ENCODE assay signal across 7 cellular contexts in genomic region chr7:65879292-65880153, GRCh38. TPM values are rescaled to one million over a fixed set of nuclear protein-coding genes. Genes with fewer than 3 reads are reported as not detected.
DNase-seq lines count a peak whose midpoint lies in the region; ATAC-seq, FAIRE-seq and TF ChIP-seq lines count a peak whose summit lies in the region.
"Not testable (repeated sequence)": the region's sequence is repeated elsewhere in the genome, so short reads cannot be mapped to it uniquely, and the experiment has no call there.

No MANE protein-coding gene starts in this region.

- H3K23me2 ChIP-seq in H9 (ENCODE audit: insufficient read length, low read depth, low read length, poor library complexity, severe bottlenecking), result not testable (repeated sequence)

- not testable (repeated sequence) for DNase-seq in GM19239 (ENCODE audit: insufficient read length, low spot score); H9; WTC11 (ENCODE audit: low spot score); colonic mucosa

- H3T11ph ChIP-seq in H9 (ENCODE audit: low read length), result not testable (repeated sequence)

- H3K14ac ChIP-seq in H9 (ENCODE audit: insufficient read depth, low read length), result not testable (repeated sequence)

- not testable (repeated sequence) for H2AFZ ChIP-seq in H9 (ENCODE audit: low read length)

- H3K27ac ChIP-seq in DOHH2 (ENCODE audit: low read depth, low read length), result peak overlapping the region; percentile 21
- not testable (repeated sequence) for H3K27ac ChIP-seq in H9 (ENCODE audit: insufficient read length, low read depth, low read length)
- H3K27ac ChIP-seq in colonic mucosa, result peak overlapping the region; percentile 18
- H3K27ac ChIP-seq in mucosa of rectum (ENCODE audit: low read depth in 2 of 2, low read length in 2 of 2), result peak overlapping the region; percentile 48 to 61

- peaks cover 3 to 13% (median 7%) of the 10 kb centered on the region in 3 experiments; a peak in 5 of 7 replicates for H3K36me3 Mint-ChIP-seq in H9 (ENCODE audit: insufficient read depth in 1 of 3, low read depth in 3 of 3)
- H3K36me3 Mint-ChIP-seq in WTC11, result not testable (repeated sequence)

- not testable (repeated sequence) for H3K27me3 Mint-ChIP-seq in H9 (ENCODE audit: low read depth); WTC11 (ENCODE audit: low read depth)

- H4K20me1 ChIP-seq in DOHH2 (ENCODE audit: control insufficient read depth, insufficient read depth, low read depth, low read length); H9 (ENCODE audit: control insufficient read depth, insufficient read depth, insufficient read length): not testable (repeated sequence)

- H3K9ac ChIP-seq in H9 (ENCODE audit: extremely low read depth, insufficient read length, low read length); colonic mucosa (ENCODE audit: low read depth in 2 of 2, low read length in 2 of 2); mucosa of rectum (ENCODE audit: low read depth in 1 of 2, low read length in 2 of 2): not testable (repeated sequence)

- H3K9me3 ChIP-seq in DOHH2 (ENCODE audit: control insufficient read depth, insufficient read depth, low read length); H9 (ENCODE audit: control insufficient read depth, low read depth, low read length); colonic mucosa; mucosa of rectum (ENCODE audit: control insufficient read depth in 2 of 2, low read length in 2 of 2): not testable (repeated sequence)

- H3K4me1 Mint-ChIP-seq in H9, result peaks cover 8 to 10% of the 10 kb centered on the region in 2 experiments; a peak in 3 of 4 replicates
- not testable (repeated sequence) for H3K4me1 Mint-ChIP-seq in WTC11

- not testable (repeated sequence) for H2BK5ac ChIP-seq in H9 (ENCODE audit: insufficient read length, low read length)

- H3K27me3 ChIP-seq in DOHH2 (ENCODE audit: control insufficient read depth, low read length); H9 (ENCODE audit: insufficient read depth, low read length); colonic mucosa; mucosa of rectum (ENCODE audit: control insufficient read depth in 2 of 2, insufficient read depth in 2 of 2, low read length in 2 of 2): not testable (repeated sequence)

- not testable (repeated sequence) for H3F3A ChIP-seq in DOHH2 (ENCODE audit: control insufficient read depth, insufficient read depth)

- intact Hi-C loops in colonic mucosa (cut with DNase I), result not testable (repeated sequence)

- peak; percentile 21 for FAIRE-seq in GM19239 (lab: Jason Lieb, UNC)

- H3K18ac ChIP-seq in H9 (ENCODE audit: insufficient read length, low read depth, low read length), result not testable (repeated sequence)

- 0 out of 5 replicates have a peak overlapping the region, but pooled peaks of 1 of the 2 experiments have one; percentile 29 for H3K4me3 Mint-ChIP-seq in H9
- not testable (repeated sequence) for H3K4me3 Mint-ChIP-seq in WTC11

- H4K5ac ChIP-seq in H9 (ENCODE audit: insufficient read length, low read depth, low read length), result not testable (repeated sequence)

- not testable (repeated sequence) for H3K9me3 Mint-ChIP-seq in H9, WTC11

- CTCF ChIA-PET in WTC11 (lab: Charles Lee), result not testable (repeated sequence)

- POLR2A ChIA-PET in WTC11 (lab: Charles Lee), result not testable (repeated sequence)

- H3K23ac ChIP-seq in H9 (ENCODE audit: insufficient read length, low read depth, low read length), result not testable (repeated sequence)

- not testable (repeated sequence) for H3K9me2 ChIP-seq in DOHH2 (replicated peaks; ENCODE audit: control insufficient read depth, low read length)

- not testable (repeated sequence) for H3K56ac ChIP-seq in H9 (ENCODE audit: insufficient read length, low read depth, low read length)

- H3K79me1 ChIP-seq in H9 (ENCODE audit: insufficient read depth, low read depth, low read length, poor library complexity, severe bottlenecking), result not testable (repeated sequence)

- not testable (repeated sequence) for H3K4me3 ChIP-seq in DOHH2 (ENCODE audit: low read length); colonic mucosa; mucosa of rectum (ENCODE audit: low read length in 2 of 2)

- not testable (repeated sequence) for TF ChIP-seq CTCF in DOHH2 (IDR thresholded peaks at IDR 0.05; ENCODE audit: low read depth, low read length, poor library complexity, severe bottlenecking); H9 (conservative IDR thresholded peaks at IDR 0.05); WTC11 (IDR thresholded peaks at IDR 0.05); colonic mucosa (IDR thresholded peaks at IDR 0.05)

- not testable (repeated sequence) for H4K8ac ChIP-seq in H9 (replicated peaks; ENCODE audit: insufficient read length, low read depth, low read length)

- peak overlapping the region; percentile 49 for H3K4me2 ChIP-seq in DOHH2 (ENCODE audit: low read length)
- H3K4me2 ChIP-seq in H9 (ENCODE audit: insufficient read depth, insufficient read length, low read length), result not testable (repeated sequence)

- H4K91ac ChIP-seq in H9 (ENCODE audit: insufficient read length, low read depth, low read length), result not testable (repeated sequence)

- peaks cover 31% of the 10 kb centered on the region for H3K36me3 ChIP-seq in DOHH2 (ENCODE audit: control insufficient read depth, low read length)
- H3K36me3 ChIP-seq in colonic mucosa; mucosa of rectum (ENCODE audit: control insufficient read depth in 2 of 2, insufficient read depth in 2 of 2, low read length in 2 of 2): not testable (repeated sequence)

- H3K4ac ChIP-seq in H9 (ENCODE audit: low read depth, low read length), result not testable (repeated sequence)

- H3K79me2 ChIP-seq in DOHH2 (ENCODE audit: control insufficient read depth, low read length), result peaks cover 89% of the 10 kb centered on the region
- not testable (repeated sequence) for H3K79me2 ChIP-seq in H9 (ENCODE audit: insufficient read depth, low read length)

- peak overlapping the region in 2 of 3 experiments; percentile 48 to 80; a peak in 2 of 7 replicates for H3K27ac Mint-ChIP-seq in H9
- not testable (repeated sequence) for H3K27ac Mint-ChIP-seq in WTC11

- peaks cover 24% of the 10 kb centered on the region for H3K4me1 ChIP-seq in DOHH2 (ENCODE audit: control insufficient read depth, low read length)
- not testable (repeated sequence) for H3K4me1 ChIP-seq in H9 (ENCODE audit: insufficient read depth, low read length); colonic mucosa; mucosa of rectum (ENCODE audit: control insufficient read depth in 2 of 2, insufficient read depth in 2 of 2, low read length in 2 of 2)

- H2BK120ac ChIP-seq in H9 (ENCODE audit: low read depth, low read length, poor library complexity, severe bottlenecking), result not testable (repeated sequence)

- ATAC-seq in HG03354 (IDR thresholded peaks at IDR 0.05; ENCODE audit: poor library complexity, severe bottlenecking, unreplicated experiment), result peak; percentile 69
- ATAC-seq in WTC11, result not testable (repeated sequence)

- H2BK15ac ChIP-seq in H9 (ENCODE audit: low read depth, low read length), result not testable (repeated sequence)

- not testable (repeated sequence) for H2BK12ac ChIP-seq in H9 (ENCODE audit: insufficient read length, low read depth, low read length)

- WGBS in H9 (ENCODE audit: extremely low coverage, insufficient read length, low lambda C conversion rate), result no CpG with 5 or more reads among the region's 5 CpGs

- H2AK5ac ChIP-seq in H9 (ENCODE audit: insufficient read length, low read length), result not testable (repeated sequence)

- H2BK20ac ChIP-seq in H9 (ENCODE audit: low read depth, low read length, poor library complexity, severe bottlenecking), result not testable (repeated sequence)

TF ChIP-seq in WTC11, 78 proteins besides CTCF, POLR2A, EP300 and RAD21:
- TF ChIP-seq ZNF512 (CRISPR knock-in tag; IDR thresholded peaks at IDR 0.05; ENCODE audit: borderline replicate concordance), result peak; percentile 50; the same call in 1 of the 2 replicates

RNA-seq across cellular contexts. Expression of gene VKORC1L1, which starts 6.6 kb away (rescaled TPM):
- 27.4 and 29.4 TPM in 2 replicates for total RNA-seq in H9 (2021)
- 28.3 to 30.2 TPM (median 28.5 TPM) in 3 replicates for total RNA-seq in WTC11 (2021)
- 10 to 100 TPM; 21.3 to 26.0 TPM for total RNA-seq in colonic mucosa
